In the genomic region with DNA sequence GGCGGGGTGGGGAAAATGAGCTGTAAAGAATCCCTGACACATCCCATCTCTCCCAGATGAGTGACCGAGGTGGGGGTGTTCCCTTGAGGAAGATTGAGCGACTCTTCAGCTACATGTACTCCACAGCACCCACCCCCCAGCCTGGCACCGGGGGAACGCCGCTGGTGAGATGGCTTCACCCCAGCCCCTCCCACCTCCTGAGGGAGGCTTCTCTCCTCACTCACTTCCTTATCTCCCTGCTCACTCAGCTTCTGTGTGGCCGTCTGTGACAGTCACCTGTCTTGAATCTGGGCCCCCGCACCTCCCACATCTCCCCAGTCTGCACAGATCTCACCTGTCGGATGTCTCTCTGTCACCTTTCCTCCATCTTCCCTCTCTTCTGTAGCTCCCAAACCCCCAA, we compare ENCODE assay signal across 1 cellular context.
A peak's percentile ranks its signal among the peaks of the same experiment; 100 is the strongest.
TF ChIP-seq lines count a peak whose summit lies in the region.

No MANE protein-coding gene starts in this region.

TF ChIP-seq in K562, 482 proteins besides CTCF, POLR2A, EP300 and RAD21:
- TF ChIP-seq NEUROD1 (IDR thresholded peaks at IDR 0.05; ENCODE audit: borderline replicate concordance, low read depth, low read length, partially characterized antibody) (no peak), ZNF134 (CRISPR knock-in tag; conservative IDR thresholded peaks at IDR 0.05) (no peak), ZEB2 (IDR thresholded peaks at IDR 0.05) (peak; percentile 92), ZNF253 (CRISPR knock-in tag; conservative IDR thresholded peaks at IDR 0.05) (no peak), SMARCE1 (IDR thresholded peaks at IDR 0.05) (peak; percentile 37; the same call in 1 of the 2 replicates), HDAC1 (IDR thresholded peaks at IDR 0.05) (0 out of 4 replicates have a peak, but pooled peaks of 1 of the 2 experiments have one; percentile 38), ARID1B (IDR thresholded peaks at IDR 0.05) (peak; percentile 59), KAT7 (CRISPR knock-in tag; IDR thresholded peaks at IDR 0.05; ENCODE audit: borderline replicate concordance) (no peak), RCOR1 (IDR thresholded peaks at IDR 0.05; ENCODE audit: borderline replicate concordance in 1 of 2, low read depth in 2 of 2, low read length in 2 of 2) (peak in 1 of 2 experiments; percentile 56; a peak in 2 of 4 replicates), CBFA2T3 (IDR thresholded peaks at IDR 0.05) (peak; percentile 75), SPI1 (IDR thresholded peaks at IDR 0.05; ENCODE audit: borderline replicate concordance, low read depth, low read length) (0 out of 2 replicates have a peak, but pooled peaks have one; percentile 7), TCF3 (CRISPR knock-in tag; IDR thresholded peaks at IDR 0.05) (peak; percentile 42; the same call in 1 of the 2 replicates), CBFA2T2 (conservative IDR thresholded peaks at IDR 0.05) (peak; percentile 49; the same call in 1 of the 2 replicates), KDM1A (IDR thresholded peaks at IDR 0.05) (0 out of 4 replicates have a peak, but pooled peaks of 1 of the 2 experiments have one; percentile 9), EGR1 (conservative IDR thresholded peaks at IDR 0.05) (peak; percentile 66), TAL1 (IDR thresholded peaks at IDR 0.05) (peak; percentile 31; the same call in 1 of the 2 replicates), PKNOX1 (IDR thresholded peaks at IDR 0.05) (0 out of 2 replicates have a peak, but pooled peaks have one; percentile 4), CTBP1 (IDR thresholded peaks at IDR 0.05; ENCODE audit: borderline replicate concordance) (peak; percentile 29; the same call in 1 of the 2 replicates), MEIS2 (IDR thresholded peaks at IDR 0.05; ENCODE audit: partially characterized antibody) (peak; percentile 45), DPF2 (IDR thresholded peaks at IDR 0.05) (peak; percentile 49), SRSF3 (IDR thresholded peaks at IDR 0.05; ENCODE audit: insufficient read depth, low read length) (no peak)
- TF ChIP-seq, protein P1, sequence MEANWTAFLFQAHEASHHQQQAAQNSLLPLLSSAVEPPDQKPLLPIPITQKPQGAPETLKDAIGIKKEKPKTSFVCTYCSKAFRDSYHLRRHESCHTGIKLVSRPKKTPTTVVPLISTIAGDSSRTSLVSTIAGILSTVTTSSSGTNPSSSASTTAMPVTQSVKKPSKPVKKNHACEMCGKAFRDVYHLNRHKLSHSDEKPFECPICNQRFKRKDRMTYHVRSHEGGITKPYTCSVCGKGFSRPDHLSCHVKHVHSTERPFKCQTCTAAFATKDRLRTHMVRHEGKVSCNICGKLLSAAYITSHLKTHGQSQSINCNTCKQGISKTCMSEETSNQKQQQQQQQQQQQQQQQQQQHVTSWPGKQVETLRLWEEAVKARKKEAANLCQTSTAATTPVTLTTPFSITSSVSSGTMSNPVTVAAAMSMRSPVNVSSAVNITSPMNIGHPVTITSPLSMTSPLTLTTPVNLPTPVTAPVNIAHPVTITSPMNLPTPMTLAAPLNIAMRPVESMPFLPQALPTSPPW (CRISPR knock-in tag; IDR thresholded peaks at IDR 0.05), result peak; percentile 57
- TF ChIP-seq, protein P2, sequence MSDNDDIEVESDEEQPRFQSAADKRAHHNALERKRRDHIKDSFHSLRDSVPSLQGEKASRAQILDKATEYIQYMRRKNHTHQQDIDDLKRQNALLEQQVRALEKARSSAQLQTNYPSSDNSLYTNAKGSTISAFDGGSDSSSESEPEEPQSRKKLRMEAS (CRISPR knock-in tag; IDR thresholded peaks at IDR 0.05), result no peak; the same call in 1 of the 2 replicates
